ENCODE assay signal across 16 cellular contexts in the genomic region with DNA sequence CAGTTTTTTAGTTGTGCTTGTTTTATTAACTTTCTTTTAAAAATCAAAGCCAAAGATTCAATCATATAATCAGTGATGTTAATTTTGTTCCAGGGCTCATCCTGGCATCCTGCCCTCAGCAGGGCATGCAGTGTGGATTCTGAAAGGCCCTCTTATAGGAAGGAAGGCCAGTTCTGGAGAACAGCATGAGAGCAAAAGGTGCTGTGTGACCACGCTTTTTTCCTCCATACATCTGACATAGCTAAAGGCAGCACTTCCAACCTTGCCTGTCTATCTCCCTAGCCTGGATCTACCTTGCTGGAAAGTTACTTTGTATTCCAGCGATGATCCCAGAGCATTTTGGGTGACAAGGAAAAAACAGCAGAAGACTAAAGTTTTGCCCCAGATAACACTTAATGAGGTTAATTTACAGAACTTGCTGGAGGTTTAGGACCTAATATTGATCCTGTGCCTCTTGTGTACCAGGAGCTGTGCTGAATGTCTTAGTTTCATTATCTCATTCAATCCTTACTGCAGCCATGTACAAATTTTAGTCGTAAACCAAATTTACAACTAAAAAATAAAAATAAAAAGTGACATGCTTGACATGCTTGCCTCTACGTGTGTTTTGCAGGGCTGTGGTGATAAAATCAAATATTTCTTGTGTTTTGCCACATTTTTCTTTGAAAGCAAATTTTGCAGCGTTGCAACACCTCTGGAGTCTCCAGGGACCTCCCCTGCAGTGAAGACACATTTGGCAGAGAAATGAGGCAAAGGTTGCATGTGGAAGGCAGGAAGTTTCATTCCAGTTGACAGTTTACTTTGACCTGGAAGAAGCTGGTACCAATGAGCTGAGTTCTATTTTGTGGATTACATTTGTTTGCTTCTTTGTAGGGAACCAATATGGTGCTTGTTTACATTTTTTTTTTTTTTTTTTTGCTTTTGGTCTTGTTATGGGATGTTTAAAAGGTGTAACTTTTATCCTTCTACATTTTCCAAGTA. TPM values are rescaled to one million over a fixed set of nuclear protein-coding genes. Genes with fewer than 3 reads are reported as not detected.
DNase-seq lines count a peak whose midpoint lies in the region; ATAC-seq and TF ChIP-seq lines count a peak whose summit lies in the region.
"Had no signal": no experiment of that assay in that cellular context is flagged by ENCODE, and none has a peak within 500 bp of the region (broad histone marks: within the 10 kb centered on the region; RNA-seq: fewer than 3 reads in every experiment).

No MANE protein-coding gene starts in this region.

- no peak overlapping the region for H3K27ac ChIP-seq in right cardiac atrium (ENCODE audit: low read length)
- peak overlapping the region; percentile 100 for H3K27ac ChIP-seq in RWPE2 (ENCODE audit: poor library complexity, severe bottlenecking)
- H3K27ac ChIP-seq in hepatocyte, result no peak overlapping the region
- H3K27ac ChIP-seq: lower lobe of right lung, right atrium auricular region had no signal

- H3K36me3 ChIP-seq in RWPE2 (ENCODE audit: low read depth), result peaks cover 62% of the 10 kb centered on the region
- H3K36me3 ChIP-seq in hepatocyte (replicated peaks; ENCODE audit: insufficient read depth, low read depth), result no peaks in the 10 kb centered on the region
- H3K36me3 ChIP-seq: lower lobe of right lung, right atrium auricular region had no signal

- ATAC-seq in Right ventricle myocardium inferior (no peak), right cardiac atrium (no peak), RWPE2 (ENCODE audit: low read depth) (no peak), HG02623 (IDR thresholded peaks at IDR 0.05; ENCODE audit: unreplicated experiment) (no peak)
- ATAC-seq: lower lobe of right lung; natural killer cell treated with Interleukin-12 subunit alpha and Interleukin-12 subunit beta and Interleukin-15 and Interleukin-18, amount 100 ng/mL, for 72 hours had no signal

- H4K20me1 ChIP-seq in hepatocyte (ENCODE audit: insufficient read depth, poor library complexity, severe bottlenecking), result no peaks in the 10 kb centered on the region

- H3K9me3 ChIP-seq in right cardiac atrium (ENCODE audit: control insufficient read depth, low read length), result no peaks in the 10 kb centered on the region
- H3K9me3 ChIP-seq in RWPE2 (ENCODE audit: severe bottlenecking), result no peaks in the 10 kb centered on the region
- no peaks in the 10 kb centered on the region for H3K9me3 ChIP-seq in hepatocyte (ENCODE audit: low read depth)
- H3K9me3 ChIP-seq: lower lobe of right lung, right atrium auricular region had no signal

- H3K4me3 ChIP-seq in right cardiac atrium (ENCODE audit: low read length) (no peak overlapping the region), RWPE2 (ENCODE audit: severe bottlenecking) (no peak overlapping the region), hepatocyte (no peak overlapping the region)
- H3K4me3 ChIP-seq: lower lobe of right lung, right atrium auricular region had no signal

- WGBS in right cardiac atrium, result 84% methylated on average over 5 of the region's 5 CpGs
- WGBS in hepatocyte (ENCODE audit: low lambda C conversion rate, missing lambda C conversion rate), result 76% methylated on average over 5 of the region's 5 CpGs

- H3K27me3 ChIP-seq in right cardiac atrium (ENCODE audit: control insufficient read depth, insufficient read depth), result no peaks in the 10 kb centered on the region
- no peaks in the 10 kb centered on the region for H3K27me3 ChIP-seq in RWPE2 (ENCODE audit: insufficient read depth, poor library complexity, severe bottlenecking)
- no peaks in the 10 kb centered on the region for H3K27me3 ChIP-seq in hepatocyte
- H3K27me3 ChIP-seq: right atrium auricular region had no signal

- H3K4me1 ChIP-seq in right cardiac atrium (ENCODE audit: control insufficient read depth, insufficient read depth, low read length), result no peaks in the 10 kb centered on the region
- H3K4me1 ChIP-seq in RWPE2 (ENCODE audit: insufficient read depth, poor library complexity, severe bottlenecking), result peaks cover 62% of the 10 kb centered on the region
- peaks cover 11% of the 10 kb centered on the region for H3K4me1 ChIP-seq in hepatocyte (ENCODE audit: insufficient read depth)
- H3K4me1 ChIP-seq: right atrium auricular region had no signal

- DNase-seq in Right ventricle myocardium inferior (ENCODE audit: missing footprints) (peak; percentile 37), right cardiac atrium (no peak), RWPE2 (ENCODE audit: low spot score) (no peak), hepatocyte (ENCODE audit: low spot score) (no peak), Kasumi-1 (lab: John Stamatoyannopoulos, UW) (no peak), D341Med (ENCODE audit: low spot score) (no peak), NCI-H146 treated with DMSO at 0.1 percent for 48 hours (lab: John Stamatoyannopoulos, UW; ENCODE audit: unreplicated experiment) (no peak)
- DNase-seq: ACHN; activated gamma-delta T cell; GOT3; lower lobe of right lung; NCI-H2029; stimulated activated CD4-positive, alpha-beta T cell treated with anti-CD3 and anti-CD28 coated beads, Interleukin-4, amount 100 ng/mL, for 4 hours had no signal

- intact Hi-C loops in Right ventricle myocardium inferior (cut with DNase I) (no loop called here), right cardiac atrium (cut with DNase I) (no loop called here)

- H2AFZ ChIP-seq in hepatocyte, result no peak overlapping the region

- TF ChIP-seq CTCF in RWPE2 (IDR thresholded peaks at IDR 0.05; ENCODE audit: poor library complexity, severe bottlenecking), result no peak
- TF ChIP-seq CTCF in hepatocyte (IDR thresholded peaks at IDR 0.05; ENCODE audit: poor library complexity), result no peak

- H3K79me2 ChIP-seq in hepatocyte, result peaks cover 35% of the 10 kb centered on the region

- H3K4me2 ChIP-seq in hepatocyte, result peak overlapping the region; percentile 38

- no peaks in the 10 kb centered on the region for H3K9me2 ChIP-seq in hepatocyte (replicated peaks; ENCODE audit: insufficient read depth)

RNA-seq across cellular contexts. Expression of a gene that starts 13.2 kb away (rescaled TPM):
- 6.8 TPM for total RNA-seq in Right ventricle myocardium inferior
- 1 to 10 TPM; 3.7 to 8.5 (median 6.9) TPM for total RNA-seq in right cardiac atrium
- 1.6 TPM for polyA plus RNA-seq in right cardiac atrium
- total RNA-seq in hepatocyte, result 43.6 and 46.5 TPM in 2 replicates
- 14.6 and 15.6 TPM in 2 replicates for polyA plus RNA-seq in hepatocyte
